Comparison of ENCODE assay signal across 16 cellular contexts in the genomic region with DNA sequence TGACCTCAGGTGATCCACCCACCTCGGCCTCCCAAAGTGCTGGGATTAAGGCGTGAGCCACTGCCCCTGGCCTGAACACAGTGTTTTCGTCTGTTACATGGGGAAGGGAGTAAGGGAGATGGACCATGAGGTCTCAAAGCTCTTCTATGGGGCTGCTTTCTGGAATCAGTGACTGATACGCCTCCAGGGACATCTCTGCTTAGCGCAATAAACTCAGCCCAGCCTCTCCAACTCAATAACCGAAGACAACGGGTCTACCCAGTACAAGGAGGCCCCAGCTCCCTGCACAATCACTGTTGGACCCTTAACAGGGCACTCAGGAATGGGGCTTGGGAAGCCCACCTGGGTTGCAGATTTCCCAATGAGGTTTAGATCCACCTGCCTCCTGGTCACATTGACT. TPM values are rescaled to one million over a fixed set of nuclear protein-coding genes. Genes with fewer than 3 reads are reported as not detected.
DNase-seq lines count a peak whose midpoint lies in the region; ATAC-seq and TF ChIP-seq lines count a peak whose summit lies in the region.
"Had no signal": no experiment of that assay in that cellular context is flagged by ENCODE, and none has a peak within 500 bp of the region (broad histone marks: within the 10 kb centered on the region; RNA-seq: fewer than 3 reads in every experiment).

No MANE protein-coding gene starts in this region.

- H3K4me1 ChIP-seq in HCT116 (ENCODE audit: control insufficient read depth in 1 of 2, insufficient read depth in 2 of 2, low read length in 2 of 2), result no peaks in the 10 kb centered on the region; a peak in 2 of 4 replicates
- H3K4me1 ChIP-seq in foreskin keratinocyte, result no peaks in the 10 kb centered on the region

- no peaks in the 10 kb centered on the region for H3K9me2 ChIP-seq in HCT116 (ENCODE audit: insufficient read depth)

- peak; percentile 29; the same call in 1 of the 2 replicates for ATAC-seq in HCT116
- peak; percentile 35 for ATAC-seq in foreskin keratinocyte
- no peak for ATAC-seq in stimulated activated naive B cell treated with anti-CD40 and anti-IgM and Interleukin-4, amounts not matched to agents 10 μg/mL and 1 μg/mL and 100 μg/mL, for 72 hours (replicated peaks)
- ATAC-seq in HG03439 (IDR thresholded peaks at IDR 0.05; ENCODE audit: unreplicated experiment), result no peak

- no peaks in the 10 kb centered on the region for H3K4me1 Mint-ChIP-seq in stimulated activated naive B cell treated with anti-CD40 and anti-IgM and Interleukin-4, amounts not matched to agents 10 μg/mL and 1 μg/mL and 100 μg/mL, for 72 hours

- H3K27me3 ChIP-seq in HCT116 (ENCODE audit: insufficient read depth, low read length), result peaks cover 4% of the 10 kb centered on the region
- peaks cover 79% of the 10 kb centered on the region for H3K27me3 ChIP-seq in foreskin keratinocyte
- H3K27me3 ChIP-seq: MG63 had no signal

- POLR2A ChIA-PET in HCT116 (lab: Charles Lee), result no interaction called here

- BruUV-seq in HCT116 (replicated peaks; lab: Mats Ljungman, UMichigan), result no TSS peak

- no peaks in the 10 kb centered on the region for H3K79me2 ChIP-seq in HCT116 (ENCODE audit: insufficient read depth, low read length)

- intact Hi-C loops in HCT116 (cut with micrococcal nuclease), result loop anchor here (2.0 kb wide), 1 partner anchor 338 kb away; no protein-coding TSS in a partner anchor

- CTCF ChIA-PET in HCT116 (lab: Charles Lee), result interaction anchor here (1.0 to 1.5 kb wide), 5 partner anchors 67 to 339 kb away, joined by 3 to 5 read pairs (median 5); a partner anchor contains a TSS

- TF ChIP-seq CTCF in HCT116 (IDR thresholded peaks at IDR 0.05 in 2 of 3, conservative IDR thresholded peaks at IDR 0.05 in 1 of 3; ENCODE audit: borderline replicate concordance in 1 of 3, insufficient read depth in 1 of 3, low read depth in 2 of 3, low read length in 2 of 3) (no peak), foreskin keratinocyte (conservative IDR thresholded peaks at IDR 0.05) (no peak)

- TF ChIP-seq POLR2A in HCT116 (IDR thresholded peaks at IDR 0.05; ENCODE audit: borderline replicate concordance, extremely low read depth, insufficient read depth, insufficient read length), result no peak

- no peak overlapping the region for H3K4me3 Mint-ChIP-seq in stimulated activated naive B cell treated with anti-CD40 and anti-IgM and Interleukin-4, amounts not matched to agents 10 μg/mL and 1 μg/mL and 100 μg/mL, for 72 hours
- H3K4me3 Mint-ChIP-seq: H9 had no signal

- H4K20me1 ChIP-seq in HCT116 (ENCODE audit: insufficient read depth), result no peaks in the 10 kb centered on the region

- no peaks in the 10 kb centered on the region for H3K9me3 ChIP-seq in HCT116 (ENCODE audit: control insufficient read depth in 1 of 2, insufficient read depth in 1 of 2, low read depth in 1 of 2, low read length in 2 of 2)
- H3K9me3 ChIP-seq: MG63 had no signal

- H3K4me3 ChIP-seq in HCT116 (replicated peaks in 1 of 2; ENCODE audit: low read depth in 1 of 2, low read length in 2 of 2), result no peak overlapping the region
- H3K4me3 ChIP-seq: MG63 had no signal

- H3K27me3 Mint-ChIP-seq in stimulated activated naive B cell treated with anti-CD40 and anti-IgM and Interleukin-4, amounts not matched to agents 10 μg/mL and 1 μg/mL and 100 μg/mL, for 72 hours, result peaks cover 41 to 64% of the 10 kb centered on the region in 2 donors

- H2AFZ ChIP-seq in HCT116 (ENCODE audit: low read depth, low read length, poor library complexity, severe bottlenecking), result no peak overlapping the region

- peak; percentile 71 for DNase-seq in COLO829 (ENCODE audit: low spot score)
- DNase-seq in HCT116 (ENCODE audit: low read depth, low spot score), result no peak
- DNase-seq in SK-MEL-5 (ENCODE audit: low read depth, low spot score), result peak; percentile 40
- no peak for DNase-seq in foreskin keratinocyte
- DNase-seq in stimulated activated CD4-positive, alpha-beta T cell treated with anti-CD3 and anti-CD28 coated beads, Interleukin-2, amount 100 ng/mL, for 48 hours, result no peak
- no peak for DNase-seq in NCI-H2196 treated with DMSO at 0.1 percent for 48 hours (lab: John Stamatoyannopoulos, UW; ENCODE audit: unreplicated experiment)
- no peak for DNase-seq in stimulated activated naive B cell treated with anti-CD40 and anti-IgM and Interleukin-4, amounts not matched to agents 10 μg/mL and 1 μg/mL and 100 μg/mL, for 72 hours
- DNase-seq: C1 segment of cervical spinal cord, DMS79, MG63, NCI-H226 had no signal

- H3K27ac ChIP-seq in HCT116 (ENCODE audit: low read depth, low read length) (no peak overlapping the region), foreskin keratinocyte (no peak overlapping the region)
- H3K27ac ChIP-seq: HL-60 had no signal

- no peaks in the 10 kb centered on the region for H3K36me3 ChIP-seq in HCT116 (ENCODE audit: control insufficient read depth in 1 of 2, insufficient read depth in 2 of 2, low read length in 2 of 2)
- H3K36me3 ChIP-seq: MG63 had no signal

- in situ Hi-C loops in SK-MEL-5 (cut with HindIII; ENCODE audit: low pct_unique_long_range_greater_than_20kb, low sequenced_read_pairs), result no loop called here

- TF ChIP-seq RAD21 in HCT116 (IDR thresholded peaks at IDR 0.05; ENCODE audit: low read depth), result no peak

- H3K27ac Mint-ChIP-seq in stimulated activated naive B cell treated with anti-CD40 and anti-IgM and Interleukin-4, amounts not matched to agents 10 μg/mL and 1 μg/mL and 100 μg/mL, for 72 hours, result no peak overlapping the region

- RAD21 ChIA-PET in HCT116 (lab: Charles Lee; ENCODE audit: low non-redundant PET in 1 of 2, low total read pairs in 2 of 2, uncharacterized antibody in 2 of 2, unreplicated experiment in 2 of 2), result no interaction called here

- peaks cover 3% of the 10 kb centered on the region in 2 donors for H3K9me3 Mint-ChIP-seq in stimulated activated naive B cell treated with anti-CD40 and anti-IgM and Interleukin-4, amounts not matched to agents 10 μg/mL and 1 μg/mL and 100 μg/mL, for 72 hours

- no peaks in the 10 kb centered on the region for H3K36me3 Mint-ChIP-seq in stimulated activated naive B cell treated with anti-CD40 and anti-IgM and Interleukin-4, amounts not matched to agents 10 μg/mL and 1 μg/mL and 100 μg/mL, for 72 hours

- H3K9ac ChIP-seq in HCT116 (ENCODE audit: low read length), result no peak overlapping the region

- H3K4me2 ChIP-seq in HCT116 (ENCODE audit: low read length), result no peak overlapping the region

TF ChIP-seq in HCT116, 20 proteins besides CTCF, POLR2A, EP300 and RAD21:
- TF ChIP-seq SP1 (IDR thresholded peaks at IDR 0.05; ENCODE audit: low read depth) (no peak), ZFX (IDR thresholded peaks at IDR 0.05) (no peak), YY1 (IDR thresholded peaks at IDR 0.05; ENCODE audit: extremely low read depth, insufficient replicate concordance, low read depth, low read length) (no peak), SIN3A (IDR thresholded peaks at IDR 0.05; ENCODE audit: low read depth) (no peak), EZH2 (IDR thresholded peaks at IDR 0.05) (no peak), FOSL1 (IDR thresholded peaks at IDR 0.05; ENCODE audit: low read depth) (no peak), EZH2phosphoT487 (IDR thresholded peaks at IDR 0.05; ENCODE audit: borderline replicate concordance) (no peak)
- TF ChIP-seq, protein P1, sequence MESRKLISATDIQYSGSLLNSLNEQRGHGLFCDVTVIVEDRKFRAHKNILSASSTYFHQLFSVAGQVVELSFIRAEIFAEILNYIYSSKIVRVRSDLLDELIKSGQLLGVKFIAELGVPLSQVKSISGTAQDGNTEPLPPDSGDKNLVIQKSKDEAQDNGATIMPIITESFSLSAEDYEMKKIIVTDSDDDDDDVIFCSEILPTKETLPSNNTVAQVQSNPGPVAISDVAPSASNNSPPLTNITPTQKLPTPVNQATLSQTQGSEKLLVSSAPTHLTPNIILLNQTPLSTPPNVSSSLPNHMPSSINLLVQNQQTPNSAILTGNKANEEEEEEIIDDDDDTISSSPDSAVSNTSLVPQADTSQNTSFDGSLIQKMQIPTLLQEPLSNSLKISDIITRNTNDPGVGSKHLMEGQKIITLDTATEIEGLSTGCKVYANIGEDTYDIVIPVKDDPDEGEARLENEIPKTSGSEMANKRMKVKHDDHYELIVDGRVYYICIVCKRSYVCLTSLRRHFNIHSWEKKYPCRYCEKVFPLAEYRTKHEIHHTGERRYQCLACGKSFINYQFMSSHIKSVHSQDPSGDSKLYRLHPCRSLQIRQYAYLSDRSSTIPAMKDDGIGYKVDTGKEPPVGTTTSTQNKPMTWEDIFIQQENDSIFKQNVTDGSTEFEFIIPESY (IDR thresholded peaks at IDR 0.05; ENCODE audit: extremely low read depth, insufficient replicate concordance, low read length), result no peak
- TF ChIP-seq, protein P2, sequence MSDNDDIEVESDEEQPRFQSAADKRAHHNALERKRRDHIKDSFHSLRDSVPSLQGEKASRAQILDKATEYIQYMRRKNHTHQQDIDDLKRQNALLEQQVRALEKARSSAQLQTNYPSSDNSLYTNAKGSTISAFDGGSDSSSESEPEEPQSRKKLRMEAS (IDR thresholded peaks at IDR 0.05), result no peak
TF ChIP-seq in HCT116: peak in this region for 0.

RNA-seq across cellular contexts. Expression of a gene that starts 42.6 kb away (rescaled TPM):
- total RNA-seq in HCT116 (2021; ENCODE audit: unreplicated experiment), result not detected
- 0.09 TPM in 1 of 2 replicates, not detected in the other for polyA plus RNA-seq in HCT116 (2012)
- 6.2 and 6.7 TPM in 2 replicates for total RNA-seq in SK-MEL-5 (2014; rRNA removed; shearing (Covaris generic))
- polyA plus RNA-seq in SK-MEL-5 (2015; cell fraction: cytosol; rRNA removed), result 18.3 and 22.4 TPM in 2 replicates
- 4.1 and 13.7 TPM in 2 replicates for polyA plus RNA-seq in SK-MEL-5 (2015; cell fraction: nucleus; rRNA removed)
- not detected in 2 replicates for total RNA-seq in foreskin keratinocyte
- not detected in 2 replicates for polyA plus RNA-seq in foreskin keratinocyte
- total RNA-seq: IMR-90, Right ventricle myocardium inferior had no signal
- polyA plus RNA-seq: IMR-90 had no signal

Comparison
In these comparisons a context has a peak if more than half of its experiments do, and no peak if none do; other contexts are left out.
1. DNase-seq: peak in COLO829 (single experiment) and SK-MEL-5 (single experiment); none in HCT116 (single experiment), foreskin keratinocyte (0 of 2), stimulated activated CD4-positive, alpha-beta T cell treated with anti-CD3 and anti-CD28 coated beads, Interleukin-2, amount 100 ng/mL, for 48 hours (0 of 2), NCI-H2196 treated with DMSO at 0.1 percent for 48 hours (single experiment) and stimulated activated naive B cell treated with anti-CD40 and anti-IgM and Interleukin-4, amounts not matched to agents 10 μg/mL and 1 μg/mL and 100 μg/mL, for 72 hours (single experiment).
2. ATAC-seq: peak in HCT116 (single experiment) and foreskin keratinocyte (single experiment); none in stimulated activated naive B cell treated with anti-CD40 and anti-IgM and Interleukin-4, amounts not matched to agents 10 μg/mL and 1 μg/mL and 100 μg/mL, for 72 hours (0 of 2) and HG03439 (single experiment).